8 cellular contexts compared by ENCODE assay signal in genomic region chr11:45179686-45180085, GRCh38. TPM values are rescaled to one million over a fixed set of nuclear protein-coding genes. Genes with fewer than 3 reads are reported as not detected.
DNase-seq lines count a peak whose midpoint lies in the region; ATAC-seq and TF ChIP-seq lines count a peak whose summit lies in the region.

No MANE protein-coding gene starts in this region.

- H3K4me3 ChIP-seq in right atrium auricular region (peak overlapping the region; percentile 46 to 63), muscle layer of colon (ENCODE audit: low read depth in 1 of 2, low read length in 2 of 2) (peak overlapping the region; percentile 46 to 53), HAP-1 (no peak overlapping the region)

- H3K27me3 ChIP-seq in right atrium auricular region (no peaks in the 10 kb centered on the region), muscle layer of colon (ENCODE audit: control insufficient read depth in 1 of 2, insufficient read depth in 2 of 2, low read length in 2 of 2) (no peaks in the 10 kb centered on the region), HAP-1 (ENCODE audit: low read depth) (peaks cover 2% of the 10 kb centered on the region; the same call in 1 of the 2 replicates)

- H3K36me3 ChIP-seq in right atrium auricular region (peaks cover 15% of the 10 kb centered on the region), muscle layer of colon (ENCODE audit: insufficient read depth, low read length) (peaks cover 14% of the 10 kb centered on the region), HAP-1 (replicated peaks) (no peaks in the 10 kb centered on the region)

- ATAC-seq in left cardiac atrium (no peak), HG02852 (IDR thresholded peaks at IDR 0.05; ENCODE audit: unreplicated experiment) (no peak)

- H3K27ac ChIP-seq in right atrium auricular region (peak overlapping the region; percentile 92 to 93), caudate nucleus (ENCODE audit: low read depth, low read length) (peak overlapping the region; percentile 45), muscle layer of colon (ENCODE audit: low read depth, low read length) (peak overlapping the region; percentile 48)

- H3K9me3 ChIP-seq in right atrium auricular region: no peaks in the 10 kb centered on the region
- no peaks in the 10 kb centered on the region for H3K9me3 ChIP-seq in muscle layer of colon (ENCODE audit: low read length)
- H3K9me3 ChIP-seq in HAP-1: no peaks in the 10 kb centered on the region

- in situ Hi-C loops in HAP-1 (cut with MboI; ENCODE audit: low sequenced_read_pairs): loop anchor here (10.0 kb wide), 1 partner anchor 55 kb away; no protein-coding TSS in a partner anchor

- no peak for TF ChIP-seq CTCF in right atrium auricular region (IDR thresholded peaks at IDR 0.05)

- intact Hi-C loops in left cardiac atrium (cut with DNase I): loop anchor here in 1 of 2 donors (2.0 kb wide), 1 partner anchor 33 kb away; the partner anchor contains the start of gene PRDM11

- DNase-seq in right atrium auricular region (ENCODE audit: low spot score) (no peak), left cardiac atrium (no peak), caudate nucleus (lab: John Stamatoyannopoulos, UW) (no peak), HAP-1 (ENCODE audit: low spot score in 2 of 2) (no peak), hypothalamus (lab: John Stamatoyannopoulos, UW) (no peak), NOMO-1 treated with DMSO at 0.1 percent for 48 hours (lab: John Stamatoyannopoulos, UW; ENCODE audit: unreplicated experiment) (no peak)

- H3K9ac ChIP-seq in muscle layer of colon (ENCODE audit: low read length): peak overlapping the region; percentile 19

- H3K4me1 ChIP-seq in right atrium auricular region: peaks cover 0 to 39% of the 10 kb centered on the region in 2 donors
- H3K4me1 ChIP-seq in muscle layer of colon (ENCODE audit: insufficient read depth, low read length): peaks cover 26% of the 10 kb centered on the region
- H3K4me1 ChIP-seq in HAP-1: peaks cover 2% of the 10 kb centered on the region; the same call in 1 of the 2 replicates

RNA-seq across cellular contexts. Expression of gene PRDM11, which starts 33.2 kb away (rescaled TPM):
- 10 to 100 TPM; 13.5 to 27.6 TPM for total RNA-seq in right atrium auricular region
- total RNA-seq in left cardiac atrium: 10 to 100 TPM; 16.1 to 16.3 TPM
